ENCODE assay signal across 13 cellular contexts in the genomic region with DNA sequence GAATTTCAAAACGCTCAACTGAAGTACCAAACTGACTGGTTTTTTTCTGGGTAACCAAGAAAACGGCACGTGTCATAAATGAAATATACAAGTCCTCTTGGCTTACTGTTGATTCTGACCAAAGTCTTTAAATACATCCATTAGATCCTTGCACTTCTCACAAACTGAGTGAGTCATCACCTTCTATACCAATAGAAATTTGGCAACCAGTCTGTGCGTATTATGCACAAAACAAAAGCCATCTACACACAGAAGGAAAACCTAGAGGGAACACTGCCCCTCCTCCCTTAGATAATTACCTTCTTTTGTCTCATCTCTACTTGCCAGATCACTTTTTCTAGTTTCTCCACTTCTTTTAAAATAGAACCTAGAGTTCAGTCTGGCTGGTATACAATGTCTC.
DNase-seq lines count a peak whose midpoint lies in the region; ATAC-seq and TF ChIP-seq lines count a peak whose summit lies in the region.
"Had no signal": no experiment of that assay in that cellular context is flagged by ENCODE, and none has a peak within 500 bp of the region (broad histone marks: within the 10 kb centered on the region; RNA-seq: fewer than 3 reads in every experiment).

No MANE protein-coding gene starts in this region.

- H3K4me1 Mint-ChIP-seq in mesothelial cell of epicardium: peaks cover 47% of the 10 kb centered on the region

- H3K27ac Mint-ChIP-seq in mesothelial cell of epicardium: peak overlapping the region; percentile 50
- H3K27ac Mint-ChIP-seq: CD8-positive, alpha-beta T cell had no signal

- DNase-seq in H4 (ENCODE audit: low spot score) (peak; percentile 73), NCI-H1436 treated with DMSO at 0.1 percent for 48 hours (lab: John Stamatoyannopoulos, UW) (peak; percentile 75), SW480 (ENCODE audit: low spot score) (peak; percentile 36), mesothelial cell of epicardium (ENCODE audit: low spot score in 2 of 2, unreplicated experiment in 2 of 2) (no peak), activated gamma-delta T cell treated with Interleukin-2 at 50 U/mL for 16 hours (no peak), cardiac septum (ENCODE audit: low spot score) (no peak)
- DNase-seq: anterior cingulate cortex; CD8-positive, alpha-beta T cell; effector CD4-positive, alpha-beta T cell; Karpas-422; left lung; NK-92 treated with Interleukin-12 subunit alpha and Interleukin-12 subunit beta, amount 100 ng/mL, for 24 hours had no signal

- no peak overlapping the region for H3K4me3 Mint-ChIP-seq in mesothelial cell of epicardium
- H3K4me3 Mint-ChIP-seq: CD8-positive, alpha-beta T cell had no signal

- H3K36me3 Mint-ChIP-seq in mesothelial cell of epicardium: peaks cover 19% of the 10 kb centered on the region
- H3K36me3 Mint-ChIP-seq: CD8-positive, alpha-beta T cell had no signal

- no peaks in the 10 kb centered on the region for H3K27me3 Mint-ChIP-seq in mesothelial cell of epicardium (ENCODE audit: low read depth)

- ATAC-seq in GM18502 (IDR thresholded peaks at IDR 0.05; ENCODE audit: poor library complexity, unreplicated experiment): no peak
- ATAC-seq: CD8-positive, alpha-beta T cell; left lung had no signal

- intact Hi-C loops in cardiac septum (cut with DNase I): loop anchor here (10.0 kb wide), 1 partner anchor 185 kb away; no protein-coding TSS in a partner anchor

- no peaks in the 10 kb centered on the region for H3K9me3 Mint-ChIP-seq in mesothelial cell of epicardium
- H3K9me3 Mint-ChIP-seq: CD8-positive, alpha-beta T cell had no signal

- no peak for TF ChIP-seq CTCF in mesothelial cell of epicardium (IDR thresholded peaks at IDR 0.05; ENCODE audit: unreplicated experiment)

Comparison
In these comparisons a context has a peak if more than half of its experiments do, and no peak if none do; other contexts are left out.
1. DNase-seq: peak in H4 (single experiment), NCI-H1436 treated with DMSO at 0.1 percent for 48 hours (single experiment) and SW480 (single experiment); none in mesothelial cell of epicardium (0 of 2), activated gamma-delta T cell treated with Interleukin-2 at 50 U/mL for 16 hours (single experiment) and cardiac septum (single experiment).